Comparison of ENCODE assay signal across 9 cellular contexts in the genomic region with DNA sequence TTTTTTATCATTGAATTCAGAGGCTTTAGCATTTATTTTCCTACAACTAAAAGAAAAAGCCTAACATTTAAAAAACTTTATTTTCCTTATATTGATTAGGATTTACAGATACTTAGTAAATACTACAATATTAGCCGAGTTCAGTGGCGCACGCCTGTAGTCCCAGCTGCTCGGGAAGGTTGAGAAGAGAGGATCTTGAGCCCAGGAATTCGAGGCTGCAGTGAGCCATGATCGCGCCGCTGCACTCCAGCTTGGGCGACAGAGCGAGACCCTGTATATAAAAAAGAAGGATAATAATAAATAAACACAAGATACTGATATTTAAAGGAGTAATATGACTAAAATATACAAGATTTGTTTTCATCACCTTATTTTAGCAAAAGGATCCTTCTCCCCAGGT. TPM values are rescaled to one million over a fixed set of nuclear protein-coding genes. Genes with fewer than 3 reads are reported as not detected.
DNase-seq lines count a peak whose midpoint lies in the region; ATAC-seq, FAIRE-seq and TF ChIP-seq lines count a peak whose summit lies in the region.
"Had no signal": no experiment of that assay in that cellular context is flagged by ENCODE, and none has a peak within 500 bp of the region (broad histone marks: within the 10 kb centered on the region; RNA-seq: fewer than 3 reads in every experiment).

No MANE protein-coding gene starts in this region.

- intact Hi-C loops in activated CD4-positive, alpha-beta T cell treated with anti-CD3 and anti-CD28 coated beads for 36 hours (cut with DNase I, micrococcal nuclease): loop anchor here (1.0 kb wide), 3 partner anchors 18 to 90 kb away; a partner anchor contains a TSS
- intact Hi-C loops in kidney (cut with DNase I): no loop called here

- H3K4me1 Mint-ChIP-seq in activated CD4-positive, alpha-beta T cell treated with anti-CD3 and anti-CD28 coated beads for 36 hours: peaks cover 4% of the 10 kb centered on the region

- CTCF ChIA-PET in activated CD4-positive, alpha-beta T cell treated with anti-CD3 and anti-CD28 coated beads for 36 hours (lab: Charles Lee): interaction anchor here (0.6 to 1.3 kb wide), 4 partner anchors 17 to 282 kb away, joined by 3 to 13 read pairs (median 5); a partner anchor contains a TSS

- peaks cover 12% of the 10 kb centered on the region for H3K36me3 Mint-ChIP-seq in activated CD4-positive, alpha-beta T cell treated with anti-CD3 and anti-CD28 coated beads for 36 hours (ENCODE audit: low read depth)
- H3K36me3 Mint-ChIP-seq in activated naive CD4-positive, alpha-beta T cell treated with anti-CD3 and anti-CD28 coated beads, Interleukin-2, amount 50 U/mL, for 72 hours: peaks cover 7 to 12% of the 10 kb centered on the region in 2 donors

- H3K27ac ChIP-seq in kidney (ENCODE audit: low read depth in 2 of 2, low read length in 2 of 2) (peak overlapping the region in 1 of 2 donors; percentile 43), thymus (ENCODE audit: low read depth) (no peak overlapping the region)

- H3K4me1 ChIP-seq in kidney (ENCODE audit: control insufficient read depth in 1 of 2, insufficient read depth in 1 of 2, low read depth in 1 of 2, low read length in 2 of 2) (peaks cover 0 to 4% of the 10 kb centered on the region in 2 donors), thymus (ENCODE audit: control insufficient read depth, insufficient read depth, low read length) (no peaks in the 10 kb centered on the region)

- POLR2A ChIA-PET in activated CD4-positive, alpha-beta T cell treated with anti-CD3 and anti-CD28 coated beads for 36 hours (lab: Charles Lee): interaction anchor here (0.8 to 1.5 kb wide), 6 partner anchors 17 to 165 kb away, joined by 3 to 26 read pairs (median 4); a partner anchor contains a TSS

- H3K9me3 Mint-ChIP-seq in activated CD4-positive, alpha-beta T cell treated with anti-CD3 and anti-CD28 coated beads for 36 hours (ENCODE audit: low read depth): no peaks in the 10 kb centered on the region
- H3K9me3 Mint-ChIP-seq in activated naive CD4-positive, alpha-beta T cell treated with anti-CD3 and anti-CD28 coated beads, Interleukin-2, amount 50 U/mL, for 72 hours: no peaks in the 10 kb centered on the region

- peak overlapping the region; percentile 49 to 55 for H3K9ac ChIP-seq in kidney (ENCODE audit: low read length in 2 of 2)

- no peaks in the 10 kb centered on the region for H3K27me3 Mint-ChIP-seq in activated CD4-positive, alpha-beta T cell treated with anti-CD3 and anti-CD28 coated beads for 36 hours

- H3K36me3 ChIP-seq in kidney (ENCODE audit: control insufficient read depth in 1 of 2, insufficient read depth in 2 of 2, low read length in 2 of 2): no peaks in the 10 kb centered on the region
- no peaks in the 10 kb centered on the region for H3K36me3 ChIP-seq in thymus (ENCODE audit: control insufficient read depth, insufficient read depth)

- ATAC-seq in activated CD4-positive, alpha-beta T cell treated with anti-CD3 and anti-CD28 coated beads for 36 hours: no peak
- no peak for ATAC-seq in activated naive CD4-positive, alpha-beta T cell treated with anti-CD3 and anti-CD28 coated beads, Interleukin-2, amount 50 U/mL, for 72 hours
- ATAC-seq in GM18519 (IDR thresholded peaks at IDR 0.05; ENCODE audit: low FRiP score, unreplicated experiment) (no peak), HG02798 (IDR thresholded peaks at IDR 0.05; ENCODE audit: poor library complexity, unreplicated experiment) (no peak)

- peak overlapping the region; percentile 85 for H3K27ac Mint-ChIP-seq in activated CD4-positive, alpha-beta T cell treated with anti-CD3 and anti-CD28 coated beads for 36 hours
- H3K27ac Mint-ChIP-seq in activated naive CD4-positive, alpha-beta T cell treated with anti-CD3 and anti-CD28 coated beads, Interleukin-2, amount 50 U/mL, for 72 hours: peak overlapping the region; percentile 90 to 99

- peak overlapping the region; percentile 84 for H3K4me3 Mint-ChIP-seq in activated CD4-positive, alpha-beta T cell treated with anti-CD3 and anti-CD28 coated beads for 36 hours

- H3K4me3 ChIP-seq in kidney (ENCODE audit: low read length in 2 of 2): peak overlapping the region; percentile 71 to 85
- H3K4me3 ChIP-seq in thymus (ENCODE audit: low read length): peak overlapping the region; percentile 15

- DNase-seq in activated CD4-positive, alpha-beta T cell treated with anti-CD3 and anti-CD28 coated beads for 36 hours: no peak
- DNase-seq in activated CD4-positive, alpha-beta T cell treated with anti-CD3 and anti-CD28 coated beads for 48 hours: no peak
- no peak for DNase-seq in activated naive CD4-positive, alpha-beta T cell treated with anti-CD3 and anti-CD28 coated beads, Interleukin-2, amount 50 U/mL, for 72 hours (ENCODE audit: low spot score in 2 of 2)
- DNase-seq in kidney (no peak), GM20000 (ENCODE audit: low spot score) (no peak)

- no peaks in the 10 kb centered on the region for H3K27me3 ChIP-seq in thymus (ENCODE audit: control insufficient read depth, insufficient read depth)

- H3K9me3 ChIP-seq in kidney (ENCODE audit: control insufficient read depth in 1 of 2, low read length in 2 of 2) (no peaks in the 10 kb centered on the region), thymus (ENCODE audit: control insufficient read depth) (no peaks in the 10 kb centered on the region)

- 75% methylated on average over 10 of the region's 10 CpGs for WGBS in thymus

- no peak for FAIRE-seq in kidney (lab: Jason Lieb, UNC)

- TF ChIP-seq CTCF in kidney (IDR thresholded peaks at IDR 0.05; ENCODE audit: borderline replicate concordance, extremely low read depth, insufficient read depth) (no peak), GM20000 (IDR thresholded peaks at IDR 0.05; ENCODE audit: extremely low read depth, missing control alignments) (no peak)

RNA-seq across cellular contexts. Expression of a gene that starts 0.7 kb away (rescaled TPM):
- 10 to 100 TPM; 18.1 to 21.3 TPM for total RNA-seq in activated CD4-positive, alpha-beta T cell treated with anti-CD3 and anti-CD28 coated beads for 36 hours
- 10 to 100 TPM; 17.5 to 28.9 TPM for total RNA-seq in activated naive CD4-positive, alpha-beta T cell treated with anti-CD3 and anti-CD28 coated beads, Interleukin-2, amount 50 U/mL, for 72 hours
- 6.0 TPM for total RNA-seq in kidney
- polyA plus RNA-seq in kidney (ENCODE audit: insufficient read depth, low read depth, low replicate concordance) (9.4 TPM), thymus (13.7 TPM)

RNA-seq across cellular contexts. Expression of a gene that starts 18.1 kb away (rescaled TPM):
- 10 to 100 TPM; 26.9 to 29.9 TPM for total RNA-seq in activated CD4-positive, alpha-beta T cell treated with anti-CD3 and anti-CD28 coated beads for 36 hours
- total RNA-seq in activated naive CD4-positive, alpha-beta T cell treated with anti-CD3 and anti-CD28 coated beads, Interleukin-2, amount 50 U/mL, for 72 hours: 10 to 100 TPM; 20.1 to 34.3 TPM
- total RNA-seq in kidney: 13.3 TPM
- polyA plus RNA-seq in kidney (ENCODE audit: insufficient read depth, low read depth, low replicate concordance) (18.7 TPM), thymus (34.3 TPM)

RNA-seq across cellular contexts. Expression of a gene that starts 18.2 kb away (rescaled TPM):
- 100 to 1,000 TPM in 1 of 2 experiments, 10 to 100 TPM in 1; 37.6 to 101 TPM for total RNA-seq in activated CD4-positive, alpha-beta T cell treated with anti-CD3 and anti-CD28 coated beads for 36 hours
- 100 to 1,000 TPM in 1 of 2 donors, 10 to 100 TPM in 1; 67.6 to 111 TPM for total RNA-seq in activated naive CD4-positive, alpha-beta T cell treated with anti-CD3 and anti-CD28 coated beads, Interleukin-2, amount 50 U/mL, for 72 hours
- total RNA-seq in kidney: 114 TPM
- polyA plus RNA-seq in kidney (ENCODE audit: insufficient read depth, low read depth, low replicate concordance) (512 TPM), thymus (120 TPM)

RNA-seq across cellular contexts. Expression of a gene that starts 42.2 kb away (rescaled TPM):
- total RNA-seq in activated CD4-positive, alpha-beta T cell treated with anti-CD3 and anti-CD28 coated beads for 36 hours: not detected
- total RNA-seq in activated naive CD4-positive, alpha-beta T cell treated with anti-CD3 and anti-CD28 coated beads, Interleukin-2, amount 50 U/mL, for 72 hours: under 1 TPM in 1 of 2 donors, not detected in 1; 0.66 TPM
- not detected for total RNA-seq in kidney
- polyA plus RNA-seq in kidney (ENCODE audit: insufficient read depth, low read depth, low replicate concordance): not detected
- 0.34 TPM for polyA plus RNA-seq in thymus
- total RNA-seq: temporal lobe had no signal
